15 cellular contexts compared by ENCODE assay signal in the genomic region with DNA sequence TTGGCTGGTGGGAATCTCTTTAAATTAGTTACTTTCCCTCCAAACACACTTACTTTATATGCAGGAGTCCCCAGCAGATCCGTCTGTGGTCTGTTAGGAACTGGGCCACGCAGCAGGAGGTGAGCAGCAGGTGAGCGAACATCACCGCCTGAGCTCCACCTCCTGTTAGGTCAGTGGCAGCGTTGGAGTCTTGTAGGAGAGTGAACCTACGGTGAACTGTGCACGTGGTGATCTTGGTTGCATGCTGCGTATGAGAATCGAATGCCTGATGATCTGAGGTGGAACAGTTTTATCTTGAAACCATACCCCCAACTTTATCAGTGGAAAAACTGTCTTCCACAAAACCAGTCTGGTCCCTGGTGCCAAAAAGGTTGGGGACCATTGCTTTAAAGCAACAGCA.
"Had no signal": no experiment of that assay in that cellular context is flagged by ENCODE, and none has a peak within 500 bp of the region (broad histone marks: within the 10 kb centered on the region; RNA-seq: fewer than 3 reads in every experiment).

No MANE protein-coding gene starts in this region.

- H3K4me3 Mint-ChIP-seq: activated naive CD8-positive, alpha-beta T cell; neural progenitor cell; stimulated activated effector memory CD8-positive, alpha-beta T cell treated with anti-CD3 and anti-CD28 coated beads, Interleukin-12 subunit alpha, Interleukin-12 subunit beta, amount 100 ng/mL, for 72 hours had no signal

- H3K27ac Mint-ChIP-seq: neural progenitor cell; stimulated activated effector memory CD8-positive, alpha-beta T cell treated with anti-CD3 and anti-CD28 coated beads, Interleukin-12 subunit alpha, Interleukin-12 subunit beta, amount 100 ng/mL, for 72 hours had no signal

- H3K27ac ChIP-seq: brain microvascular endothelial cell, neural progenitor cell had no signal

- H3K4me3 ChIP-seq: dorsolateral prefrontal cortex, esophagus muscularis mucosa, neural progenitor cell had no signal

- H3K9me3 ChIP-seq: esophagus muscularis mucosa had no signal

- H2AFZ ChIP-seq: neural progenitor cell had no signal

- DNase-seq: activated gamma-delta T cell; activated T-cell treated with anti-CD3 and anti-CD28 coated beads, Interleukin-2, amount 50 U/mL, for 48 hours; amygdala; brain microvascular endothelial cell; glutamatergic neuron; mammary epithelial cell; right cardiac atrium; T-helper 2 cell; trophoblast cell had no signal

- H3K4me2 ChIP-seq: neural progenitor cell had no signal

- H3K36me3 Mint-ChIP-seq: neural progenitor cell had no signal

- H3K9me3 Mint-ChIP-seq: neural progenitor cell; stimulated activated effector memory CD8-positive, alpha-beta T cell treated with anti-CD3 and anti-CD28 coated beads, Interleukin-12 subunit alpha, Interleukin-12 subunit beta, amount 100 ng/mL, for 72 hours had no signal

- H3K27me3 ChIP-seq: brain microvascular endothelial cell, dorsolateral prefrontal cortex, esophagus muscularis mucosa had no signal

- H3K9ac ChIP-seq: neural progenitor cell had no signal

- H3K36me3 ChIP-seq: brain microvascular endothelial cell, neural progenitor cell had no signal

- H3K27me3 Mint-ChIP-seq: activated naive CD8-positive, alpha-beta T cell had no signal

- ATAC-seq: activated CD4-positive, CD25-positive, alpha-beta regulatory T cell treated with anti-CD3 and anti-CD28 coated beads, Interleukin-2, amount 50 U/mL, for 24 hours; right cardiac atrium; stimulated activated effector memory CD8-positive, alpha-beta T cell treated with anti-CD3 and anti-CD28 coated beads, Interleukin-12 subunit alpha, Interleukin-12 subunit beta, amount 100 ng/mL, for 72 hours had no signal
